ENCODE assay signal across 34 cellular contexts in the genomic region with DNA sequence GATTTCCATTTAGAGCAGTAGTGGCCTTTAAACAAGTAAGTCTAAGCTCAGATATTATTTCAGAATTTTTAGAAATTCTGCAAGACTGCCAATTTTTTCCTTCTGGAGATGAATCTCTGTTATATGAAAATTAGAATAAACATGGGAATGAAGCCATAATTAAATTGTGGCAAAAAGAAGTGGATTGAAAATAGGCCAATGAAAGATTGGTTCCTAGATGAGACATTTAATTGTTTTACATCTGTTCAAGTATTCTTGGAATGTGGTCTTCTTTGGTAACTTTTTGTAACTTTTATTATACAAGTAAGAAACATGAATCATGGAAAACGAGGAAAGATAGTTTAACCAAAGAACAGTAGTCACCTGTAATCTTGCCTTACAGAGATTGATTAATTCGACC. TPM values are rescaled to one million over a fixed set of nuclear protein-coding genes. Genes with fewer than 3 reads are reported as not detected.
"Had no signal": no experiment of that assay in that cellular context is flagged by ENCODE, and none has a peak within 500 bp of the region (broad histone marks: within the 10 kb centered on the region; RNA-seq: fewer than 3 reads in every experiment).

No MANE protein-coding gene starts in this region.

- H3K9me3 ChIP-seq: ascending aorta, breast epithelium, colonic mucosa, esophagus squamous epithelium, gastroesophageal sphincter, heart right ventricle had no signal

- H3K4me3 Mint-ChIP-seq: activated B cell treated with CpG ODN at 0.5 μM for 24 hours; activated CD4-positive, alpha-beta memory T cell treated with anti-CD3 and anti-CD28 coated beads for 36 hours; activated naive CD4-positive, alpha-beta T cell treated with anti-CD3 and anti-CD28 coated beads, Interleukin-2, amount 10 ng/mL, durations not matched to agents 7 days and 5 days; activated naive CD8-positive, alpha-beta T cell treated with anti-CD3 and anti-CD28 coated beads, Interleukin-2, amount 10 ng/mL, durations not matched to agents 7 days and 5 days; activated T-cell treated with anti-CD3 and anti-CD28 coated beads, Interleukin-2, amount 50 U/mL, for 24 hours; activated T-cell treated with anti-CD3 and anti-CD28 coated beads, Interleukin-2, amount 50 U/mL, for 72 hours; brain; T-helper 17 cell; T-helper 2 cell treated with Interferon-gamma antibody and Interleukin-4, amounts not matched to agents 5 μg/mL and 100 μg/mL, for 36 hours had no signal

- DNase-seq: activated B cell treated with CpG ODN at 0.5 μM for 24 hours; activated CD4-positive, alpha-beta memory T cell treated with anti-CD3 and anti-CD28 coated beads for 36 hours; activated CD4-positive, alpha-beta T cell treated with anti-CD3 and anti-CD28 coated beads for 48 hours; activated CD4-positive, alpha-beta T cell treated with anti-CD3 and anti-CD28 coated beads, Interleukin-2, amount 50 U/mL, for 1 hour; activated CD8-positive, alpha-beta memory T cell treated with anti-CD3 and anti-CD28 coated beads, Interleukin-2, amount 50 U/mL, for 48 hours; activated gamma-delta T cell; activated naive CD4-positive, alpha-beta T cell; activated naive CD4-positive, alpha-beta T cell treated with anti-CD3 and anti-CD28 coated beads, Interleukin-2, amount 10 ng/mL, durations not matched to agents 7 days and 5 days; activated naive CD8-positive, alpha-beta T cell treated with anti-CD3 and anti-CD28 coated beads, Interleukin-2, amount 10 ng/mL, durations not matched to agents 7 days and 5 days; activated T-cell treated with anti-CD3 and anti-CD28 coated beads for 4 hours; activated T-cell treated with anti-CD3 and anti-CD28 coated beads, Interleukin-2, amount 50 U/mL, for 24 hours; activated T-cell treated with anti-CD3 and anti-CD28 coated beads, Interleukin-2, amount 50 U/mL, for 72 hours; central memory CD4-positive, alpha-beta T cell; cerebellar nuclear complex; colonic mucosa; effector CD8-positive, alpha-beta T cell; esophagus squamous epithelium; foreskin melanocyte; heart right ventricle; T-helper 17 cell; T1000; WERI-Rb-1 had no signal

- H3K4me3 ChIP-seq: ascending aorta, breast epithelium, cardiac muscle cell, colonic mucosa, esophagus squamous epithelium, gastroesophageal sphincter, heart right ventricle had no signal

- H3K27ac ChIP-seq: ascending aorta, breast epithelium, cardiac muscle cell, colonic mucosa, epithelial cell of prostate, esophagus squamous epithelium, gastroesophageal sphincter, heart right ventricle, WERI-Rb-1 had no signal

- H3K27me3 ChIP-seq: ascending aorta, breast epithelium, cardiac muscle cell, colonic mucosa, esophagus squamous epithelium, gastroesophageal sphincter, heart right ventricle had no signal

- H3K4me1 Mint-ChIP-seq: activated B cell treated with CpG ODN at 0.5 μM for 24 hours; activated naive CD4-positive, alpha-beta T cell treated with anti-CD3 and anti-CD28 coated beads, Interleukin-2, amount 10 ng/mL, durations not matched to agents 7 days and 5 days; brain had no signal

- H3K9me3 Mint-ChIP-seq: activated B cell treated with CpG ODN at 0.5 μM for 24 hours; activated CD4-positive, alpha-beta memory T cell treated with anti-CD3 and anti-CD28 coated beads for 36 hours; activated naive CD4-positive, alpha-beta T cell treated with anti-CD3 and anti-CD28 coated beads, Interleukin-2, amount 10 ng/mL, durations not matched to agents 7 days and 5 days; activated naive CD4-positive, alpha-beta T cell treated with anti-CD3 and anti-CD28 coated beads, Interleukin-2, amount 50 U/mL, for 72 hours; activated naive CD8-positive, alpha-beta T cell treated with anti-CD3 and anti-CD28 coated beads, Interleukin-2, amount 10 ng/mL, durations not matched to agents 7 days and 5 days; activated T-cell treated with anti-CD3 and anti-CD28 coated beads, Interleukin-2, amount 50 U/mL, for 24 hours; activated T-cell treated with anti-CD3 and anti-CD28 coated beads, Interleukin-2, amount 50 U/mL, for 72 hours; brain; T-helper 2 cell treated with Interferon-gamma antibody and Interleukin-4, amounts not matched to agents 5 μg/mL and 100 μg/mL, for 36 hours had no signal

- H3K4me1 ChIP-seq: ascending aorta, breast epithelium, colonic mucosa, esophagus squamous epithelium, gastroesophageal sphincter, heart right ventricle had no signal

- H3K27ac Mint-ChIP-seq: activated B cell treated with CpG ODN at 0.5 μM for 24 hours; activated CD4-positive, alpha-beta memory T cell treated with anti-CD3 and anti-CD28 coated beads for 36 hours; activated naive CD4-positive, alpha-beta T cell treated with anti-CD3 and anti-CD28 coated beads, Interleukin-2, amount 10 ng/mL, durations not matched to agents 7 days and 5 days; activated naive CD4-positive, alpha-beta T cell treated with anti-CD3 and anti-CD28 coated beads, Interleukin-2, amount 50 U/mL, for 72 hours; activated naive CD8-positive, alpha-beta T cell treated with anti-CD3 and anti-CD28 coated beads, Interleukin-2, amount 10 ng/mL, durations not matched to agents 7 days and 5 days; activated T-cell treated with anti-CD3 and anti-CD28 coated beads, Interleukin-2, amount 50 U/mL, for 24 hours; activated T-cell treated with anti-CD3 and anti-CD28 coated beads, Interleukin-2, amount 50 U/mL, for 72 hours; brain; T-helper 17 cell; T-helper 2 cell treated with Interferon-gamma antibody and Interleukin-4, amounts not matched to agents 5 μg/mL and 100 μg/mL, for 36 hours had no signal

- FAIRE-seq: endometrium had no signal

- ATAC-seq: activated CD4-positive, CD25-positive, alpha-beta regulatory T cell treated with anti-CD3 and anti-CD28 coated beads, Interleukin-2, amount 50 U/mL, for 24 hours; activated naive CD4-positive, alpha-beta T cell treated with anti-CD3 and anti-CD28 coated beads, Interleukin-2, amount 50 U/mL, for 72 hours; activated T-cell treated with anti-CD3 and anti-CD28 coated beads, Interleukin-2, amount 50 U/mL, for 72 hours; gastroesophageal sphincter; heart right ventricle; T-helper 17 cell had no signal

- H3K27me3 Mint-ChIP-seq: activated B cell treated with CpG ODN at 0.5 μM for 24 hours; activated CD4-positive, alpha-beta memory T cell treated with anti-CD3 and anti-CD28 coated beads for 36 hours; activated naive CD4-positive, alpha-beta T cell treated with anti-CD3 and anti-CD28 coated beads, Interleukin-2, amount 10 ng/mL, durations not matched to agents 7 days and 5 days; activated naive CD8-positive, alpha-beta T cell treated with anti-CD3 and anti-CD28 coated beads, Interleukin-2, amount 10 ng/mL, durations not matched to agents 7 days and 5 days; activated T-cell treated with anti-CD3 and anti-CD28 coated beads, Interleukin-2, amount 50 U/mL, for 24 hours; brain; T-helper 17 cell had no signal

RNA-seq across cellular contexts. Expression of a gene that starts 35.3 kb away (rescaled TPM):
- total RNA-seq: colonic mucosa, fibroblast of villous mesenchyme, gastroesophageal sphincter had no signal

RNA-seq across cellular contexts. Expression of a gene that starts 47.7 kb away (rescaled TPM):
- total RNA-seq: activated B cell treated with CpG ODN at 0.5 μM for 24 hours; activated naive CD4-positive, alpha-beta T cell treated with anti-CD3 and anti-CD28 coated beads, Interleukin-2, amount 50 U/mL, for 72 hours; activated naive CD8-positive, alpha-beta T cell treated with anti-CD3 and anti-CD28 coated beads, Interleukin-2, amount 10 ng/mL, durations not matched to agents 7 days and 5 days; ascending aorta; breast epithelium; colonic mucosa; fibroblast of lung; fibroblast of villous mesenchyme; gastroesophageal sphincter; T-helper 17 cell had no signal
- polyA plus RNA-seq: fibroblast of lung had no signal
